10 cellular contexts compared by ENCODE assay signal in genomic region chr12:52010692-52011601, GRCh38. TPM values are rescaled to one million over a fixed set of nuclear protein-coding genes. Genes with fewer than 3 reads are reported as not detected.
DNase-seq lines count a peak whose midpoint lies in the region; ATAC-seq and TF ChIP-seq lines count a peak whose summit lies in the region.
"Had no signal": no experiment of that assay in that cellular context is flagged by ENCODE, and none has a peak within 500 bp of the region (broad histone marks: within the 10 kb centered on the region; RNA-seq: fewer than 3 reads in every experiment).

No MANE protein-coding gene starts in this region.

- peaks cover 18% of the 10 kb centered on the region for H3K4me1 ChIP-seq in IMR-90 (ENCODE audit: control insufficient read depth, insufficient read depth, low read length)
- peaks cover 0 to 15% of the 10 kb centered on the region in 2 donors for H3K4me1 ChIP-seq in ascending aorta
- peaks cover 34% of the 10 kb centered on the region for H3K4me1 ChIP-seq in stomach smooth muscle (ENCODE audit: control insufficient read depth, insufficient read depth, low read length)

- H3K36me3 ChIP-seq in IMR-90 (ENCODE audit: control insufficient read depth, insufficient read depth, low read length) (peaks cover 36% of the 10 kb centered on the region; the same call in 1 of the 2 replicates), ascending aorta (no peaks in the 10 kb centered on the region), stomach smooth muscle (ENCODE audit: control insufficient read depth in 2 of 2, insufficient read depth in 2 of 2, low read length in 2 of 2) (peaks cover 0 to 4% of the 10 kb centered on the region in 2 donors)

- H3K27ac ChIP-seq in IMR-90 (ENCODE audit: insufficient read depth, low read length) (peak overlapping the region; percentile 76; the same call in 1 of the 2 replicates), ascending aorta (peak overlapping the region; percentile 68 to 77), stomach smooth muscle (ENCODE audit: low read length) (peak overlapping the region; percentile 37)

- no peak overlapping the region for H2BK5ac ChIP-seq in IMR-90 (ENCODE audit: low read depth, low read length, poor library complexity, severe bottlenecking)

- intact Hi-C loops in IMR-90 (cut with micrococcal nuclease), result no loop called here
- intact Hi-C loops in ascending aorta (cut with DNase I), result no loop called here

- H3K23ac ChIP-seq in IMR-90 (ENCODE audit: low read depth, low read length), result peak overlapping the region; percentile 81

- H2BK20ac ChIP-seq in IMR-90 (ENCODE audit: low read depth, low read length), result peak overlapping the region; percentile 5; the same call in 1 of the 2 replicates

- H3K4ac ChIP-seq in IMR-90 (ENCODE audit: low read depth, low read length), result peak overlapping the region; percentile 81

- H3K4me3 ChIP-seq in IMR-90 (ENCODE audit: insufficient read depth, low read depth, low read length) (no peak overlapping the region), ascending aorta (no peak overlapping the region), stomach smooth muscle (ENCODE audit: low read length in 2 of 2) (peak overlapping the region in 1 of 2 donors; percentile 49)

- ATAC-seq in IMR-90 (ENCODE audit: low read depth) (no peak), left lobe of liver (peak; percentile 31), GM18520 (IDR thresholded peaks at IDR 0.05; ENCODE audit: unreplicated experiment) (no peak)

- H4K91ac ChIP-seq in IMR-90 (ENCODE audit: insufficient read depth, low read depth, low read length), result peak overlapping the region; percentile 48

- H3K9me3 ChIP-seq in IMR-90 (ENCODE audit: control insufficient read depth, insufficient read depth, low read length) (no peaks in the 10 kb centered on the region), ascending aorta (no peaks in the 10 kb centered on the region), stomach smooth muscle (ENCODE audit: control insufficient read depth in 2 of 2, low read length in 2 of 2) (no peaks in the 10 kb centered on the region)

- no peak for TF ChIP-seq RAD21 in IMR-90 (IDR thresholded peaks at IDR 0.05; ENCODE audit: low read length)

- no peaks in the 10 kb centered on the region; the same call in 1 of the 2 replicates for H4K20me1 ChIP-seq in IMR-90 (ENCODE audit: insufficient read depth, low read length)

- H2BK15ac ChIP-seq in IMR-90 (ENCODE audit: low read depth, low read length), result peak overlapping the region; percentile 82; the same call in 1 of the 3 replicates

- peak overlapping the region; percentile 93 for H2AK9ac ChIP-seq in IMR-90 (replicated peaks; ENCODE audit: low read depth, low read length, poor library complexity)

- in situ Hi-C loops in IMR-90 (cut with MboI; ENCODE audit: low sequenced_read_pairs) (no loop called here), KBM-7 (cut with MboI; ENCODE audit: low pct_unique_long_range_greater_than_20kb, low sequenced_read_pairs) (no loop called here)

- POLR2A ChIA-PET in IMR-90 (lab: Charles Lee; ENCODE audit: unreplicated experiment), result interaction anchor here (1.0 kb wide), 1 partner anchor 20 kb away, joined by 3 read pairs; no protein-coding TSS in a partner anchor

- peak overlapping the region; percentile 86 to 95; a peak in 3 of 4 replicates for H4K8ac ChIP-seq in IMR-90 (ENCODE audit: low read depth in 2 of 2, low read length in 2 of 2)

- peak overlapping the region; percentile 35; the same call in 1 of the 2 replicates for H3K18ac ChIP-seq in IMR-90 (ENCODE audit: low read depth, low read length)

- H3K14ac ChIP-seq in IMR-90 (replicated peaks; ENCODE audit: low read depth, low read length), result peak overlapping the region; percentile 94

- TF ChIP-seq CTCF in IMR-90 (conservative IDR thresholded peaks at IDR 0.05; ENCODE audit: low read depth, low read length) (no peak), ascending aorta (IDR thresholded peaks at IDR 0.05) (no peak)

- DNase-seq in IMR-90 (no peak), ascending aorta (ENCODE audit: low spot score in 2 of 2) (no peak), left lobe of liver (ENCODE audit: low spot score) (no peak), KBM-7 (no peak), GM19240 (ENCODE audit: insufficient read length, low spot score) (no peak)
- no peak for DNase-seq in activated CD8-positive, alpha-beta memory T cell treated with anti-CD3 and anti-CD28 coated beads, Interleukin-2, amount 50 U/mL, for 4 hours
- DNase-seq: activated T-cell treated with anti-CD3 and anti-CD28 coated beads, Interleukin-2, amount 50 U/mL, for 48 hours; GOT3 had no signal

- no TSS peak for BruUV-seq in IMR-90 (replicated peaks; lab: Mats Ljungman, UMichigan)

- H3K4me2 ChIP-seq in IMR-90 (ENCODE audit: low read depth, low read length), result peak overlapping the region; percentile 29

- 60% methylated on average over 1 of the region's 8 CpGs; no CpG with 5 or more reads in 1 of the 2 experiments for WGBS in IMR-90 (ENCODE audit: extremely low coverage in 2 of 2, insufficient read length in 1 of 2), 2 experiments

- H4K5ac ChIP-seq in IMR-90 (ENCODE audit: low read depth, low read length), result peak overlapping the region; percentile 14

- H3K9me1 ChIP-seq in IMR-90 (ENCODE audit: insufficient read depth, low read length), result peaks cover 21% of the 10 kb centered on the region

- H3K9ac ChIP-seq in IMR-90 (ENCODE audit: low read depth, low read length), result peak overlapping the region; percentile 56
- H3K9ac ChIP-seq in stomach smooth muscle (ENCODE audit: low read length in 2 of 2), result peak overlapping the region in 1 of 2 donors; percentile 9

- H2BK120ac ChIP-seq in IMR-90 (ENCODE audit: low read depth, low read length), result peak overlapping the region; percentile 63

- dilution Hi-C loops in IMR-90 (cut with HindIII; ENCODE audit: low sequenced_read_pairs, unreplicated experiment), result no loop called here

- H2AK5ac ChIP-seq in IMR-90 (ENCODE audit: low read depth, low read length), result peak overlapping the region; percentile 88

- H3K79me1 ChIP-seq in IMR-90 (ENCODE audit: low read depth in 1 of 2, low read length in 2 of 2), result peaks cover 3 to 36% of the 10 kb centered on the region in 2 experiments; a peak in 3 of 4 replicates

- H3K56ac ChIP-seq in IMR-90 (ENCODE audit: extremely low read depth, insufficient read depth, low read length), result peak overlapping the region; percentile 14; the same call in 1 of the 2 replicates

- TF ChIP-seq POLR2A in IMR-90 (IDR thresholded peaks at IDR 0.05; ENCODE audit: low read depth, low read length), result no peak

- CTCF ChIA-PET in IMR-90 (lab: Yijun Ruan, JAX), result interaction anchor here (0.8 to 1.9 kb wide), 6 partner anchors 8 to 117 kb away, joined by 3 to 17 read pairs (median 4); no protein-coding TSS in a partner anchor

- peak overlapping the region; percentile 83 for H2AFZ ChIP-seq in IMR-90 (replicated peaks; ENCODE audit: low read length, poor library complexity)

- H3K27me3 ChIP-seq in IMR-90 (ENCODE audit: control insufficient read depth, insufficient read depth, low read length) (no peaks in the 10 kb centered on the region), ascending aorta (no peaks in the 10 kb centered on the region), stomach smooth muscle (ENCODE audit: control insufficient read depth in 1 of 2, insufficient read depth in 2 of 2, low read length in 2 of 2) (peaks cover 7 to 16% of the 10 kb centered on the region in 2 donors)

TF ChIP-seq in IMR-90, 13 proteins besides CTCF, POLR2A, EP300 and RAD21:
- no peak for TF ChIP-seq BHLHE40 (IDR thresholded peaks at IDR 0.05; ENCODE audit: low read depth, low read length)
- TF ChIP-seq SMC3 (IDR thresholded peaks at IDR 0.05; ENCODE audit: low read depth, low read length), result no peak
- no peak for TF ChIP-seq MAFK (IDR thresholded peaks at IDR 0.05; ENCODE audit: low read depth, low read length)
- TF ChIP-seq NFE2L2 (IDR thresholded peaks at IDR 0.05; ENCODE audit: low read depth, low read length), result no peak
- TF ChIP-seq CHD1 (IDR thresholded peaks at IDR 0.05; ENCODE audit: low read depth, low read length), result no peak
- TF ChIP-seq, protein P1, sequence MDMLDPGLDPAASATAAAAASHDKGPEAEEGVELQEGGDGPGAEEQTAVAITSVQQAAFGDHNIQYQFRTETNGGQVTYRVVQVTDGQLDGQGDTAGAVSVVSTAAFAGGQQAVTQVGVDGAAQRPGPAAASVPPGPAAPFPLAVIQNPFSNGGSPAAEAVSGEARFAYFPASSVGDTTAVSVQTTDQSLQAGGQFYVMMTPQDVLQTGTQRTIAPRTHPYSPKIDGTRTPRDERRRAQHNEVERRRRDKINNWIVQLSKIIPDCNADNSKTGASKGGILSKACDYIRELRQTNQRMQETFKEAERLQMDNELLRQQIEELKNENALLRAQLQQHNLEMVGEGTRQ (IDR thresholded peaks at IDR 0.05; ENCODE audit: low read depth, low read length), result no peak
- TF ChIP-seq RFX5 (IDR thresholded peaks at IDR 0.05; ENCODE audit: low read depth, low read length), result no peak

RNA-seq across cellular contexts. Expression of gene TAMALIN, which starts 4.2 kb away (rescaled TPM):
- total RNA-seq in IMR-90 (2012; rRNA removed), result 2.5 and 2.7 TPM in 2 replicates
- polyA plus RNA-seq in IMR-90 (2012; rRNA removed), result 5.3 and 5.9 TPM in 2 replicates
- polyA plus RNA-seq in IMR-90 (2012; cell fraction: cytosol; rRNA removed), result 6.4 and 9.7 TPM in 2 replicates
- polyA plus RNA-seq in IMR-90 (2012; cell fraction: nucleus; rRNA removed; ENCODE audit: low replicate concordance), result 20.2 and 22.8 TPM in 2 replicates
- 32.6 TPM for total RNA-seq in ascending aorta
- 5.5 TPM for total RNA-seq in left lobe of liver

RNA-seq across cellular contexts. Expression of gene NR4A1, which starts 40.3 kb away (rescaled TPM):
- total RNA-seq in IMR-90 (2012; rRNA removed) (6.6 and 23.1 TPM in 2 replicates), ascending aorta (722 TPM), left lobe of liver (5.4 TPM)
- polyA plus RNA-seq in IMR-90 (2012; rRNA removed), result 34.1 and 120 TPM in 2 replicates
- polyA plus RNA-seq in IMR-90 (2012; cell fraction: cytosol; rRNA removed), result 127 and 458 TPM in 2 replicates
- polyA plus RNA-seq in IMR-90 (2012; cell fraction: nucleus; rRNA removed; ENCODE audit: low replicate concordance), result 1,801 and 2,637 TPM in 2 replicates

RNA-seq across cellular contexts. Expression of gene ATG101, which starts 58.8 kb away (rescaled TPM):
- 158 and 167 TPM in 2 replicates for total RNA-seq in IMR-90 (2012; rRNA removed)
- 93.9 and 113 TPM in 2 replicates for polyA plus RNA-seq in IMR-90 (2012; rRNA removed)
- 181 and 193 TPM in 2 replicates for polyA plus RNA-seq in IMR-90 (2012; cell fraction: cytosol; rRNA removed)
- polyA plus RNA-seq in IMR-90 (2012; cell fraction: nucleus; rRNA removed; ENCODE audit: low replicate concordance), result 267 and 321 TPM in 2 replicates
- total RNA-seq in ascending aorta, result 39.8 TPM
- 18.0 TPM for total RNA-seq in left lobe of liver

RNA-seq across cellular contexts. Expression of gene ACVR1B, which starts 59.4 kb away (rescaled TPM):
- total RNA-seq in IMR-90 (2012; rRNA removed) (5.7 and 5.8 TPM in 2 replicates), ascending aorta (18.7 TPM), left lobe of liver (28.0 TPM)
- polyA plus RNA-seq in IMR-90 (2012; rRNA removed), result 12.1 and 13.6 TPM in 2 replicates
- polyA plus RNA-seq in IMR-90 (2012; cell fraction: cytosol; rRNA removed), result 9.7 and 10.3 TPM in 2 replicates
- polyA plus RNA-seq in IMR-90 (2012; cell fraction: nucleus; rRNA removed; ENCODE audit: low replicate concordance), result 10.9 and 17.0 TPM in 2 replicates

Comparison
In these comparisons a context has a peak if more than half of its experiments do, and no peak if none do; other contexts are left out.
1. RNA of gene NR4A1, which starts 40.3 kb away (total RNA-seq): 722 TPM in ascending aorta (single experiment); 6.6 to 23.1 TPM in IMR-90 and 5.4 TPM in left lobe of liver (single experiment); every median in the first group is over 10 times any median in the second.
2. Peak in every context shown above with its lines, with median percentiles within 50 percentile points of each other: H3K27ac ChIP-seq.